17 cellular contexts compared by ENCODE assay signal in the genomic region with DNA sequence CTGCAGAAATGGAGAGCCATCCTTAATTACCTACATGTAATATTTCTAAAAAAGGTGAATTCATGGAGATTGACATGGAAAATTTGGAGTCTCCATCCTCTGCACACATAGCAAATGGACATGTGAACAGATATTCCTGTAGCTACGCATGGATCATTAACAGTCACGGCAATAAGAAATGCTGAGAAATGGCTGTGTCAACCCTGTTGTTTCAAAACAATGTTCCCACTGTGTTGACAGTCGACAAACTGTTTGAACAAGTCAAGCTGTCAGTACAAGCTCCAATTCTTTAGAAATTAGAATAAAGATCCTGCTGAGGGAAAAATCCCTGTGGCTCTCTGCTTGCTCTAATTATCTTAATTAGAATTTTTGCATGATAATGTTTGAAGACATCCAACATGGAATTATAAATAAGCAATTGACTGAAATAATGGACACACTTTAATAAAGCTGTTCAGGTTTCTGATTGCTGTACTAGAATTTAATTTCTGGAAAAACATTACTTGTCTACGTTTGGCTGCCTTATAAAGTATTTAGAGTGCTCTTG. TPM values are rescaled to one million over a fixed set of nuclear protein-coding genes. Genes with fewer than 3 reads are reported as not detected.
A peak's percentile ranks its signal among the peaks of the same experiment; 100 is the strongest.
DNase-seq lines count a peak whose midpoint lies in the region; ATAC-seq, FAIRE-seq and TF ChIP-seq lines count a peak whose summit lies in the region.
"Had no signal": no experiment of that assay in that cellular context is flagged by ENCODE, and none has a peak within 500 bp of the region (broad histone marks: within the 10 kb centered on the region; RNA-seq: fewer than 3 reads in every experiment).

No MANE protein-coding gene starts in this region.

- peak overlapping the region; percentile 79 for H3K27ac Mint-ChIP-seq in activated CD8-positive, alpha-beta T cell treated with anti-CD3 and anti-CD28 coated beads for 36 hours
- no peak overlapping the region for H3K27ac Mint-ChIP-seq in activated CD8-positive, alpha-beta T cell treated with anti-CD3 and anti-CD28 coated beads, Interleukin-2, amount 10 ng/mL, durations not matched to agents 7 days and 5 days
- peak overlapping the region; percentile 50 for H3K27ac Mint-ChIP-seq in activated T-helper 17 cell treated with anti-CD3 and anti-CD28 coated beads, Interleukin-2, amount 50 U/mL, for 72 hours

- POLR2A ChIA-PET in activated CD8-positive, alpha-beta T cell treated with anti-CD3 and anti-CD28 coated beads for 36 hours (lab: Charles Lee), result interaction anchor here (1.3 to 3.0 kb wide), 7 partner anchors 8 to 17 kb away, joined by 3 to 15 read pairs (median 5); no protein-coding TSS in a partner anchor
- POLR2A ChIA-PET in activated CD8-positive, alpha-beta T cell treated with anti-CD3 and anti-CD28 coated beads, Interleukin-2, amount 10 ng/mL, durations not matched to agents 7 days and 5 days (lab: Charles Lee), result interaction anchor here (0.6 to 1.5 kb wide), 4 partner anchors 18 to 565 kb away, joined by 3 to 4 read pairs (median 3); no protein-coding TSS in a partner anchor

- H3K4me1 Mint-ChIP-seq in activated CD8-positive, alpha-beta T cell treated with anti-CD3 and anti-CD28 coated beads for 36 hours (ENCODE audit: low read depth), result peaks cover 43% of the 10 kb centered on the region
- peaks cover 10% of the 10 kb centered on the region for H3K4me1 Mint-ChIP-seq in activated CD8-positive, alpha-beta T cell treated with anti-CD3 and anti-CD28 coated beads, Interleukin-2, amount 10 ng/mL, durations not matched to agents 7 days and 5 days (ENCODE audit: low read depth)
- H3K4me1 Mint-ChIP-seq in activated T-helper 17 cell treated with anti-CD3 and anti-CD28 coated beads, Interleukin-2, amount 50 U/mL, for 72 hours, result peaks cover 18% of the 10 kb centered on the region

- H3K27me3 Mint-ChIP-seq in activated CD8-positive, alpha-beta T cell treated with anti-CD3 and anti-CD28 coated beads for 36 hours, result no peaks in the 10 kb centered on the region
- no peaks in the 10 kb centered on the region for H3K27me3 Mint-ChIP-seq in activated CD8-positive, alpha-beta T cell treated with anti-CD3 and anti-CD28 coated beads, Interleukin-2, amount 10 ng/mL, durations not matched to agents 7 days and 5 days (ENCODE audit: low read depth)
- no peaks in the 10 kb centered on the region for H3K27me3 Mint-ChIP-seq in activated T-helper 17 cell treated with anti-CD3 and anti-CD28 coated beads, Interleukin-2, amount 50 U/mL, for 72 hours
- H3K27me3 Mint-ChIP-seq: stimulated activated naive B cell treated with anti-CD40 and anti-IgM and Interleukin-4, amounts not matched to agents 10 μg/mL and 1 μg/mL and 100 μg/mL, for 72 hours had no signal

- peak overlapping the region; percentile 22 for H2AFZ ChIP-seq in parathyroid adenoma
- H2AFZ ChIP-seq in smooth muscle cell (ENCODE audit: low read depth), result no peak overlapping the region

- no peaks in the 10 kb centered on the region for H4K20me1 ChIP-seq in smooth muscle cell (ENCODE audit: low read depth)

- no peaks in the 10 kb centered on the region for H3K9me3 Mint-ChIP-seq in activated CD8-positive, alpha-beta T cell treated with anti-CD3 and anti-CD28 coated beads for 36 hours
- H3K9me3 Mint-ChIP-seq in activated CD8-positive, alpha-beta T cell treated with anti-CD3 and anti-CD28 coated beads, Interleukin-2, amount 10 ng/mL, durations not matched to agents 7 days and 5 days (ENCODE audit: insufficient read depth), result no peaks in the 10 kb centered on the region
- H3K9me3 Mint-ChIP-seq in activated T-helper 17 cell treated with anti-CD3 and anti-CD28 coated beads, Interleukin-2, amount 50 U/mL, for 72 hours, result no peaks in the 10 kb centered on the region
- H3K9me3 Mint-ChIP-seq: stimulated activated naive B cell treated with anti-CD40 and anti-IgM and Interleukin-4, amounts not matched to agents 10 μg/mL and 1 μg/mL and 100 μg/mL, for 72 hours had no signal

- no peak for FAIRE-seq in GM12891 (lab: Jason Lieb, UNC)
- FAIRE-seq: small intestine, urothelium cell line had no signal

- H3K4me3 Mint-ChIP-seq in activated CD8-positive, alpha-beta T cell treated with anti-CD3 and anti-CD28 coated beads for 36 hours, result no peak overlapping the region
- no peak overlapping the region for H3K4me3 Mint-ChIP-seq in activated CD8-positive, alpha-beta T cell treated with anti-CD3 and anti-CD28 coated beads, Interleukin-2, amount 10 ng/mL, durations not matched to agents 7 days and 5 days
- no peak overlapping the region for H3K4me3 Mint-ChIP-seq in activated T-helper 17 cell treated with anti-CD3 and anti-CD28 coated beads, Interleukin-2, amount 50 U/mL, for 72 hours
- H3K4me3 Mint-ChIP-seq: stimulated activated naive B cell treated with anti-CD40 and anti-IgM and Interleukin-4, amounts not matched to agents 10 μg/mL and 1 μg/mL and 100 μg/mL, for 72 hours had no signal

- H3K4me3 ChIP-seq in parathyroid adenoma (ENCODE audit: low read depth, low read length), result no peak overlapping the region
- no peak overlapping the region for H3K4me3 ChIP-seq in smooth muscle cell

- no peaks in the 10 kb centered on the region for H3K79me2 ChIP-seq in parathyroid adenoma
- no peaks in the 10 kb centered on the region for H3K79me2 ChIP-seq in smooth muscle cell (ENCODE audit: low read depth)

- TF ChIP-seq POLR2A in GM12891 (IDR thresholded peaks at IDR 0.05; ENCODE audit: low read depth, low read length), result 0 out of 2 replicates have a peak, but pooled peaks have one; percentile 31

- no peak overlapping the region for H3K27ac ChIP-seq in parathyroid adenoma
- no peak overlapping the region for H3K27ac ChIP-seq in smooth muscle cell (ENCODE audit: low read depth)

- H3F3A ChIP-seq in smooth muscle cell (ENCODE audit: low read depth), result no peaks in the 10 kb centered on the region

- WGBS in smooth muscle cell (ENCODE audit: low lambda C conversion rate), result 94% methylated on average over 4 of the region's 4 CpGs

- intact Hi-C loops in activated CD8-positive, alpha-beta T cell treated with anti-CD3 and anti-CD28 coated beads for 36 hours (cut with micrococcal nuclease), result no loop called here

- H3K36me3 ChIP-seq in parathyroid adenoma (ENCODE audit: control insufficient read depth, insufficient read depth, low read length), result no peaks in the 10 kb centered on the region
- no peaks in the 10 kb centered on the region for H3K36me3 ChIP-seq in smooth muscle cell (ENCODE audit: low read depth)

- H3K4me2 ChIP-seq in parathyroid adenoma (ENCODE audit: low read length) (peak overlapping the region; percentile 31), smooth muscle cell (no peak overlapping the region)

- H3K4me1 ChIP-seq in parathyroid adenoma (peaks cover 3% of the 10 kb centered on the region), smooth muscle cell (ENCODE audit: low read depth) (no peaks in the 10 kb centered on the region)

- no peak for TF ChIP-seq CTCF in activated CD8-positive, alpha-beta T cell treated with anti-CD3 and anti-CD28 coated beads for 36 hours (IDR thresholded peaks at IDR 0.05)
- no peak for TF ChIP-seq CTCF in parathyroid adenoma (IDR thresholded peaks at IDR 0.05)
- no peak for TF ChIP-seq CTCF in smooth muscle cell (IDR thresholded peaks at IDR 0.05; ENCODE audit: borderline replicate concordance, insufficient read depth, poor library complexity, severe bottlenecking)

- CTCF ChIA-PET in activated CD8-positive, alpha-beta T cell treated with anti-CD3 and anti-CD28 coated beads for 36 hours (lab: Charles Lee), result interaction anchor here (0.9 to 8.4 kb wide), 6 partner anchors 11 to 117 kb away, joined by 3 to 67 read pairs (median 6); no protein-coding TSS in a partner anchor
- CTCF ChIA-PET in activated CD8-positive, alpha-beta T cell treated with anti-CD3 and anti-CD28 coated beads, Interleukin-2, amount 10 ng/mL, durations not matched to agents 7 days and 5 days (lab: Charles Lee), result interaction anchor here (1.2 to 3.8 kb wide), 5 partner anchors 11 to 17 kb away, joined by 3 to 25 read pairs (median 6); no protein-coding TSS in a partner anchor

- H3K9me3 ChIP-seq in parathyroid adenoma (ENCODE audit: control insufficient read depth, low read length) (no peaks in the 10 kb centered on the region), smooth muscle cell (replicated peaks; ENCODE audit: low read depth) (no peaks in the 10 kb centered on the region)

- H3K27me3 ChIP-seq in parathyroid adenoma (ENCODE audit: control insufficient read depth, insufficient read depth, low read length) (no peaks in the 10 kb centered on the region), smooth muscle cell (ENCODE audit: low read depth) (no peaks in the 10 kb centered on the region)

- peaks cover 80% of the 10 kb centered on the region for H3K36me3 Mint-ChIP-seq in activated CD8-positive, alpha-beta T cell treated with anti-CD3 and anti-CD28 coated beads for 36 hours (ENCODE audit: low read depth)
- H3K36me3 Mint-ChIP-seq in activated CD8-positive, alpha-beta T cell treated with anti-CD3 and anti-CD28 coated beads, Interleukin-2, amount 10 ng/mL, durations not matched to agents 7 days and 5 days (ENCODE audit: low read depth), result peaks cover 81% of the 10 kb centered on the region
- H3K36me3 Mint-ChIP-seq in activated T-helper 17 cell treated with anti-CD3 and anti-CD28 coated beads, Interleukin-2, amount 50 U/mL, for 72 hours (ENCODE audit: low read depth), result peaks cover 100% of the 10 kb centered on the region

- H3K9ac ChIP-seq in parathyroid adenoma (no peak overlapping the region), smooth muscle cell (ENCODE audit: low read depth) (no peak overlapping the region)

- DNase-seq in activated CD8-positive, alpha-beta T cell treated with anti-CD3 and anti-CD28 coated beads for 36 hours, result no peak
- no peak for DNase-seq in activated CD8-positive, alpha-beta T cell treated with anti-CD3 and anti-CD28 coated beads, Interleukin-2, amount 10 ng/mL, durations not matched to agents 7 days and 5 days
- DNase-seq in GM12891 (ENCODE audit: insufficient read length, low spot score), result no peak
- DNase-seq in smooth muscle cell (lab: John Stamatoyannopoulos, UW; ENCODE audit: unreplicated experiment), result no peak
- DNase-seq: DND-41; hippocampal formation; Right ventricle myocardium superior; stimulated activated naive B cell treated with anti-CD40 and anti-IgM and Interleukin-4, amounts not matched to agents 10 μg/mL and 1 μg/mL and 100 μg/mL, for 72 hours; T-helper 2 cell had no signal

- no peak for ATAC-seq in activated CD8-positive, alpha-beta T cell treated with anti-CD3 and anti-CD28 coated beads for 36 hours
- no peak for ATAC-seq in activated CD8-positive, alpha-beta T cell treated with anti-CD3 and anti-CD28 coated beads, Interleukin-2, amount 10 ng/mL, durations not matched to agents 7 days and 5 days
- no peak for ATAC-seq in activated T-helper 17 cell treated with anti-CD3 and anti-CD28 coated beads, Interleukin-2, amount 50 U/mL, for 72 hours (replicated peaks)
- ATAC-seq in GM21423 (IDR thresholded peaks at IDR 0.05; ENCODE audit: unreplicated experiment) (no peak), HG02642 (IDR thresholded peaks at IDR 0.05; ENCODE audit: poor library complexity, unreplicated experiment) (no peak)

RNA-seq across cellular contexts. Expression of gene CPB2, which starts 37.9 kb away (rescaled TPM):
- not detected for total RNA-seq in activated CD8-positive, alpha-beta T cell treated with anti-CD3 and anti-CD28 coated beads for 36 hours
- total RNA-seq in activated CD8-positive, alpha-beta T cell treated with anti-CD3 and anti-CD28 coated beads, Interleukin-2, amount 10 ng/mL, durations not matched to agents 7 days and 5 days, result not detected
- 0.09 TPM for polyA plus RNA-seq in GM12891 (2012; ENCODE audit: low read depth, missing spikeins)
- not detected for total RNA-seq in activated T-helper 17 cell treated with anti-CD3 and anti-CD28 coated beads, Interleukin-2, amount 50 U/mL, for 72 hours
- total RNA-seq in smooth muscle cell, result not detected in 2 replicates
- 0.09 TPM in 1 of 2 replicates, not detected in the other for polyA plus RNA-seq in smooth muscle cell
- total RNA-seq: cardiac septum, osteocyte, Right ventricle myocardium superior had no signal
- polyA plus RNA-seq: small intestine had no signal

RNA-seq across cellular contexts. Expression of gene LCP1, which starts 39.2 kb away (rescaled TPM):
- total RNA-seq in activated CD8-positive, alpha-beta T cell treated with anti-CD3 and anti-CD28 coated beads for 36 hours, result 1,000 to 10,000 TPM; 1,014 to 1,019 TPM
- total RNA-seq in activated CD8-positive, alpha-beta T cell treated with anti-CD3 and anti-CD28 coated beads, Interleukin-2, amount 10 ng/mL, durations not matched to agents 7 days and 5 days, result 1,000 to 10,000 TPM; 1,296 to 1,321 TPM
- 1,208 TPM for polyA plus RNA-seq in GM12891 (2012; ENCODE audit: low read depth, missing spikeins)
- total RNA-seq in activated T-helper 17 cell treated with anti-CD3 and anti-CD28 coated beads, Interleukin-2, amount 50 U/mL, for 72 hours, result 100 to 1,000 TPM; 727 to 916 TPM
- total RNA-seq in smooth muscle cell, result 38.7 and 62.4 TPM in 2 replicates
- 7.6 and 29.1 TPM in 2 replicates for polyA plus RNA-seq in smooth muscle cell
- total RNA-seq: osteocyte had no signal

Comparison
In these comparisons a context has a peak if more than half of its experiments do, and no peak if none do; other contexts are left out.
1. RNA of gene LCP1, which starts 39.2 kb away (total RNA-seq): 1,296 to 1,321 TPM in activated CD8-positive, alpha-beta T cell treated with anti-CD3 and anti-CD28 coated beads, Interleukin-2, amount 10 ng/mL, durations not matched to agents 7 days and 5 days, 1,014 to 1,019 TPM in activated CD8-positive, alpha-beta T cell treated with anti-CD3 and anti-CD28 coated beads for 36 hours and 727 to 916 TPM in activated T-helper 17 cell treated with anti-CD3 and anti-CD28 coated beads, Interleukin-2, amount 50 U/mL, for 72 hours; 38.7 to 62.4 TPM in smooth muscle cell; every median in the first group is over 10 times any median in the second.